8 cellular contexts compared by ENCODE assay signal in the genomic region with DNA sequence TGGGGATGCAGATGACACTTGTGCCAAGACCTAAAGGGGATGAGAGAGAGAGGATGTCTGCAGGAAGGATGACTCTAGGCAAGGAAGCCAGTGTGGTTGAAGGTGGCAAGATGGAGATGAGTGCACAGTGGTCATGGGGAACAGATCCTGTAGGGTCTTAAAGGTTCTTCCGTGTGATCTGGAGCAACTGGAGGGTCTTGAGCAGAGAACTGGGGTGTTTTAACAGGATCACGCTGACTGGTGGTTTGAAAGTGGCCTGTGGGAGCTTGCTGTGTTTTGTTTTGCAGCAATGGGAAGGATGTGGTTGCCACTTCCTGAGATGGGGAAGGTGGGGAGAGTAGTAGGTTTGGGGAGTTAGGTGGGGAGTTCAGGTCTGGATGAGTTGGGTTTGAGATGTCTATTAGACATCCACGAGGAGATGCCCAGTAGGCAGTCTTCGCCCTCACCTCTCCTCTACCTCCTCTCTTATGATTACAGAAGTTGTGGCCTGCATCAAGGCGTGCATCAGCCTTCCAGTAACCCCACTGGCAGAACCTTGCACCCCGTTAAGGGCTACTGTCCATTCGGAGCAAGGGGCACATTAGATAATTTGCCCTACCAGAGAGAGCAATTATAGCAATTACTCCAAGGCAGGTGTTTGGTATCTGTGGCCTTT. TPM values are rescaled to one million over a fixed set of nuclear protein-coding genes. Genes with fewer than 3 reads are reported as not detected.
DNase-seq lines count a peak whose midpoint lies in the region; ATAC-seq and TF ChIP-seq lines count a peak whose summit lies in the region.

No MANE protein-coding gene starts in this region.

- no peaks in the 10 kb centered on the region for H3K9me3 ChIP-seq in left ventricle myocardium inferior (replicated peaks)
- H3K9me3 ChIP-seq in mononuclear cell (ENCODE audit: low read depth, low read length), result no peaks in the 10 kb centered on the region
- no peaks in the 10 kb centered on the region for H3K9me3 ChIP-seq in vagina

- TF ChIP-seq POLR2A in vagina (IDR thresholded peaks at IDR 0.05), result no peak

- H3K4me1 ChIP-seq in left ventricle myocardium inferior, result peaks cover 59% of the 10 kb centered on the region
- H3K4me1 ChIP-seq in mononuclear cell (ENCODE audit: insufficient read depth, low read length), result peaks cover 58% of the 10 kb centered on the region
- peaks cover 47% of the 10 kb centered on the region for H3K4me1 ChIP-seq in vagina

- TF ChIP-seq CTCF in left ventricle myocardium inferior (IDR thresholded peaks at IDR 0.05; ENCODE audit: borderline replicate concordance) (no peak), astrocyte of the cerebellum (IDR thresholded peaks at IDR 0.05; ENCODE audit: low read depth, low read length, missing control alignments) (no peak), vagina (IDR thresholded peaks at IDR 0.05) (no peak)

- ATAC-seq in left ventricle myocardium superior (no peak), HG03097 (IDR thresholded peaks at IDR 0.05; ENCODE audit: low FRiP score, unreplicated experiment) (no peak), GM21423 (IDR thresholded peaks at IDR 0.05; ENCODE audit: unreplicated experiment) (no peak)

- H3K4me3 ChIP-seq in left ventricle myocardium inferior (peak overlapping the region; percentile 83), astrocyte of the cerebellum (ENCODE audit: low read depth, low read length) (peak overlapping the region; percentile 72), mononuclear cell (ENCODE audit: low read length) (peak overlapping the region; percentile 56), vagina (peak overlapping the region; percentile 75 to 85)

- no peak overlapping the region for H3K27ac ChIP-seq in left ventricle myocardium inferior (replicated peaks)
- peak overlapping the region; percentile 94 for H3K27ac ChIP-seq in vagina

- no peak for DNase-seq in left ventricle myocardium inferior
- no peak for DNase-seq in left ventricle myocardium superior
- DNase-seq in astrocyte of the cerebellum (ENCODE audit: low read depth), result no peak
- DNase-seq in vagina (ENCODE audit: extremely low spot score in 2 of 2), result no peak
- no peak for DNase-seq in germinal center (ENCODE audit: low spot score)

- intact Hi-C loops in left ventricle myocardium inferior (cut with micrococcal nuclease), result no loop called here
- intact Hi-C loops in left ventricle myocardium superior (cut with micrococcal nuclease), result no loop called here
- intact Hi-C loops in vagina (cut with DNase I), result loop anchor here (10.0 kb wide), 1 partner anchor 90 kb away; the partner anchor contains the start of gene SCARB2

- in situ Hi-C loops in astrocyte of the cerebellum (cut with HindIII; ENCODE audit: low sequenced_read_pairs), result no loop called here

- H3K36me3 ChIP-seq in left ventricle myocardium inferior (peaks cover 12% of the 10 kb centered on the region), vagina (peaks cover 0 to 6% of the 10 kb centered on the region in 2 donors)

- peaks cover 6% of the 10 kb centered on the region for H3K27me3 ChIP-seq in left ventricle myocardium inferior (ENCODE audit: low read depth)
- no peaks in the 10 kb centered on the region for H3K27me3 ChIP-seq in mononuclear cell (ENCODE audit: insufficient read depth, low read length)
- no peaks in the 10 kb centered on the region for H3K27me3 ChIP-seq in vagina

RNA-seq across cellular contexts. Expression of gene STBD1, which starts 1.4 kb away (rescaled TPM):
- total RNA-seq in left ventricle myocardium inferior, result 24.3 TPM
- 26.9 TPM for total RNA-seq in left ventricle myocardium superior
- total RNA-seq in mononuclear cell, result not detected
- total RNA-seq in vagina, result 7.6 TPM

RNA-seq across cellular contexts. Expression of gene FAM47E, which starts 53.6 kb away (rescaled TPM):
- total RNA-seq in left ventricle myocardium inferior (3.0 TPM), left ventricle myocardium superior (2.4 TPM), mononuclear cell (0.21 TPM), vagina (0.49 TPM)
